Comparison of ENCODE assay signal across 8 cellular contexts in the genomic region with DNA sequence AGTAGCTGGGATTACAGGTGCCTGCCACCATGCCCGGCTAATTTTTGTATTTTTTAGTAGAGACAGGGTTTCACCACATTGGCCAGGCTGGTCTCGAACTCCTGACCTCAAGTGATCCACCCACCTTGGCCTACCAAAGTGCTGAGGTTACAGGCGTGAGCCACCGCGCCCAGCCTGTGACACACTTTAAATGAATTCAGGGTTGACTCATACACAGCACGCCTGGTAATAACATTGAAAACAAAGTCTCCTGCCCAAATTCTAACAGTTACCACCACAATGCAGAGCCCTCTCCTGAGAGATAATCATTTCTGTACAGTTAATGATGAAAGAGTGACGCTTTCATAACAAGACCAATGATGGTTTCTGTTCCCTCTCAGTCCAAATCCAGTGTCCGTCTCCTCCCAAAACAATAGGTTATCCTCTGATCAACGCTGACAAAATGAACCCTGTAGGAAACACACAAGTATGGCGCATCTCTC. TPM values are rescaled to one million over a fixed set of nuclear protein-coding genes. Genes with fewer than 3 reads are reported as not detected.
DNase-seq lines count a peak whose midpoint lies in the region; ATAC-seq and TF ChIP-seq lines count a peak whose summit lies in the region.
"Not testable (repeated sequence)": the region's sequence is repeated elsewhere in the genome, so short reads cannot be mapped to it uniquely, and the experiment has no call there.

No MANE protein-coding gene starts in this region.

- DNase-seq in CD8-positive, alpha-beta memory T cell = peak in 2 of 5 donors; percentile 18 to 63
- peak; percentile 58 for DNase-seq in Panc1 (ENCODE audit: low read depth, low spot score)
- DNase-seq in activated CD8-positive, alpha-beta memory T cell treated with anti-CD3 and anti-CD28 coated beads for 24 hours = peak; percentile 68
- DNase-seq in chondrocyte (ENCODE audit: low spot score) = not testable (repeated sequence)
- DNase-seq in hepatocyte (ENCODE audit: low spot score) = peak; percentile 34
- peak; percentile 27 to 73 for DNase-seq in stimulated activated naive CD8-positive, alpha-beta T cell treated with anti-CD3 and anti-CD28 coated beads, Interleukin-15, amount 100 ng/mL, for 72 hours

- CTCF ChIA-PET in CD8-positive, alpha-beta memory T cell (lab: Charles Lee) = interaction anchor here (0.7 to 2.3 kb wide), 2 partner anchors 27 to 388 kb away, joined by 3 to 5 read pairs; no protein-coding TSS in a partner anchor
- CTCF ChIA-PET in Panc1 (lab: Charles Lee) = interaction anchor here (0.5 kb wide), 1 partner anchor 307 kb away, joined by 3 read pairs; no protein-coding TSS in a partner anchor

- peak overlapping the region; percentile 79 for H3K4me3 ChIP-seq in CD8-positive, alpha-beta memory T cell (ENCODE audit: low read length)
- H3K4me3 ChIP-seq in Panc1 (ENCODE audit: low read depth in 2 of 2, low read length in 2 of 2) = peak overlapping the region; percentile 78 to 90
- H3K4me3 ChIP-seq in hepatocyte = peak overlapping the region; percentile 84
- H3K4me3 ChIP-seq in neutrophil (ENCODE audit: low read depth in 1 of 2, low read length in 1 of 2) = peak overlapping the region; percentile 80 to 96

- not testable (repeated sequence) for H3K27me3 Mint-ChIP-seq in CD8-positive, alpha-beta memory T cell; chondrocyte (ENCODE audit: low read depth); stimulated activated naive CD8-positive, alpha-beta T cell treated with anti-CD3 and anti-CD28 coated beads, Interleukin-15, amount 100 ng/mL, for 72 hours

- H3K4me1 ChIP-seq in CD8-positive, alpha-beta memory T cell (ENCODE audit: insufficient read depth, low read length) = peaks cover 27% of the 10 kb centered on the region
- not testable (repeated sequence) for H3K4me1 ChIP-seq in Panc1 (ENCODE audit: control insufficient read depth, insufficient read depth, low read length); hepatocyte (ENCODE audit: insufficient read depth)
- H3K4me1 ChIP-seq in neutrophil (ENCODE audit: control insufficient read depth in 1 of 2, insufficient read depth in 1 of 2, low read depth in 1 of 2, low read length in 1 of 2) = peaks cover 25 to 36% of the 10 kb centered on the region in 2 experiments

- H3K9me2 ChIP-seq in hepatocyte (replicated peaks; ENCODE audit: insufficient read depth) = not testable (repeated sequence)

- POLR2A ChIA-PET in CD8-positive, alpha-beta memory T cell (lab: Charles Lee) = interaction anchor here (0.5 to 1.9 kb wide), 4 partner anchors 16 to 285 kb away, joined by 3 to 24 read pairs (median 10); partner anchors contain the start of gene YWHAH
- POLR2A ChIA-PET in Panc1 (lab: Charles Lee) = not testable (repeated sequence)

- not testable (repeated sequence) for H2AFZ ChIP-seq in hepatocyte

- ATAC-seq in HG02610 (IDR thresholded peaks at IDR 0.05; ENCODE audit: unreplicated experiment) = peak; percentile 57
- ATAC-seq in Panc1 = 0 out of 2 replicates have a peak, but pooled peaks have one; percentile 26
- peak; percentile 77 for ATAC-seq in stimulated activated naive CD8-positive, alpha-beta T cell treated with anti-CD3 and anti-CD28 coated beads, Interleukin-15, amount 100 ng/mL, for 72 hours

- not testable (repeated sequence) for TF ChIP-seq CTCF in Panc1 (IDR thresholded peaks at IDR 0.05); chondrocyte (IDR thresholded peaks at IDR 0.05); hepatocyte (IDR thresholded peaks at IDR 0.05; ENCODE audit: poor library complexity); neutrophil (IDR thresholded peaks at IDR 0.05)

- H3K27ac Mint-ChIP-seq in CD8-positive, alpha-beta memory T cell = peak overlapping the region; percentile 79 to 100 (median 98)
- peak overlapping the region; percentile 96 for H3K27ac Mint-ChIP-seq in chondrocyte (ENCODE audit: unreplicated experiment)
- H3K27ac Mint-ChIP-seq in stimulated activated naive CD8-positive, alpha-beta T cell treated with anti-CD3 and anti-CD28 coated beads, Interleukin-15, amount 100 ng/mL, for 72 hours = peak overlapping the region; percentile 89 to 97

- H3K79me2 ChIP-seq in hepatocyte = peaks cover 59% of the 10 kb centered on the region

- peaks cover 0 to 22% (median 1%) of the 10 kb centered on the region in 3 donors for H3K36me3 Mint-ChIP-seq in CD8-positive, alpha-beta memory T cell
- not testable (repeated sequence) for H3K36me3 Mint-ChIP-seq in chondrocyte (ENCODE audit: low read depth)

- intact Hi-C loops in Panc1 (cut with micrococcal nuclease; ENCODE audit: unreplicated experiment) = loop anchor here (10.0 kb wide), 1 partner anchor 284 kb away; the partner anchor contains the start of gene YWHAH

- not testable (repeated sequence) for BruUV-seq in Panc1 (replicated peaks; lab: Mats Ljungman, UMichigan)

- H3K4me1 Mint-ChIP-seq in CD8-positive, alpha-beta memory T cell = peaks cover 31 to 49% (median 48%) of the 10 kb centered on the region in 3 donors
- H3K4me1 Mint-ChIP-seq in chondrocyte (ENCODE audit: low read depth) = peaks cover 32% of the 10 kb centered on the region
- peaks cover 32% of the 10 kb centered on the region for H3K4me1 Mint-ChIP-seq in stimulated activated naive CD8-positive, alpha-beta T cell treated with anti-CD3 and anti-CD28 coated beads, Interleukin-15, amount 100 ng/mL, for 72 hours

- H3K9me3 Mint-ChIP-seq in CD8-positive, alpha-beta memory T cell; chondrocyte (ENCODE audit: low read depth); stimulated activated naive CD8-positive, alpha-beta T cell treated with anti-CD3 and anti-CD28 coated beads, Interleukin-15, amount 100 ng/mL, for 72 hours: not testable (repeated sequence)

- in situ Hi-C loops in Panc1 (cut with HindIII; ENCODE audit: low pct_unique_long_range_greater_than_20kb, low sequenced_read_pairs) = not testable (repeated sequence)

- not testable (repeated sequence) for H4K20me1 ChIP-seq in hepatocyte (ENCODE audit: insufficient read depth, poor library complexity, severe bottlenecking)

- H3K9me3 ChIP-seq in CD8-positive, alpha-beta memory T cell (ENCODE audit: low read length); Panc1 (ENCODE audit: control insufficient read depth, insufficient read depth, low read depth, low read length); hepatocyte (ENCODE audit: low read depth); neutrophil: not testable (repeated sequence)

- not testable (repeated sequence) for H3K36me3 ChIP-seq in CD8-positive, alpha-beta memory T cell (ENCODE audit: insufficient read depth, low read length); Panc1 (ENCODE audit: control insufficient read depth, insufficient read depth, low read length); hepatocyte (replicated peaks; ENCODE audit: insufficient read depth, low read depth); neutrophil

- H3K4me2 ChIP-seq in hepatocyte = peak overlapping the region; percentile 91

- WGBS in hepatocyte (ENCODE audit: low lambda C conversion rate, missing lambda C conversion rate) = 77% methylated on average over 10 of the region's 10 CpGs

- H3K27ac ChIP-seq in CD8-positive, alpha-beta memory T cell (ENCODE audit: low read depth, low read length) = peak overlapping the region; percentile 85
- H3K27ac ChIP-seq in Panc1 (ENCODE audit: low read length) = peak overlapping the region; percentile 88
- H3K27ac ChIP-seq in hepatocyte = peak overlapping the region; percentile 94
- H3K27ac ChIP-seq in neutrophil = peak overlapping the region; percentile 88

- H3K4me3 Mint-ChIP-seq in CD8-positive, alpha-beta memory T cell = peak overlapping the region; percentile 88 to 100 (median 99)
- peak overlapping the region; percentile 94 for H3K4me3 Mint-ChIP-seq in chondrocyte (ENCODE audit: unreplicated experiment)
- H3K4me3 Mint-ChIP-seq in stimulated activated naive CD8-positive, alpha-beta T cell treated with anti-CD3 and anti-CD28 coated beads, Interleukin-15, amount 100 ng/mL, for 72 hours = peak overlapping the region; percentile 91 to 93

- H3K27me3 ChIP-seq in CD8-positive, alpha-beta memory T cell (ENCODE audit: insufficient read depth, low read length, poor library complexity, severe bottlenecking); Panc1 (ENCODE audit: control insufficient read depth, insufficient read depth, low read length); hepatocyte; neutrophil: not testable (repeated sequence)

RNA-seq across cellular contexts. Expression of gene PISD, which starts 1.1 kb away (rescaled TPM):
- total RNA-seq in CD8-positive, alpha-beta memory T cell = 10 to 100 TPM; 48.1 to 49.6 TPM
- 17.1 TPM for polyA plus RNA-seq in CD8-positive, alpha-beta memory T cell
- total RNA-seq in Panc1 (2021; ENCODE audit: unreplicated experiment) = 33.8 TPM
- 27.8 TPM for polyA plus RNA-seq in Panc1 (2012; ENCODE audit: insufficient read length)
- total RNA-seq in chondrocyte = 28.6 to 32.8 TPM (median 28.9 TPM) in 3 replicates
- total RNA-seq in hepatocyte = 46.2 and 54.7 TPM in 2 replicates
- 62.9 and 64.0 TPM in 2 replicates for polyA plus RNA-seq in hepatocyte

Comparison
In these comparisons a context has a peak if more than half of its experiments do, and no peak if none do; other contexts are left out.
1. ATAC-seq: peak in every context shown above with its lines; median percentile 77 in stimulated activated naive CD8-positive, alpha-beta T cell treated with anti-CD3 and anti-CD28 coated beads, Interleukin-15, amount 100 ng/mL, for 72 hours; 57 in HG02610; 26 in Panc1.